ENCODE assay signal across 14 cellular contexts in the genomic region with DNA sequence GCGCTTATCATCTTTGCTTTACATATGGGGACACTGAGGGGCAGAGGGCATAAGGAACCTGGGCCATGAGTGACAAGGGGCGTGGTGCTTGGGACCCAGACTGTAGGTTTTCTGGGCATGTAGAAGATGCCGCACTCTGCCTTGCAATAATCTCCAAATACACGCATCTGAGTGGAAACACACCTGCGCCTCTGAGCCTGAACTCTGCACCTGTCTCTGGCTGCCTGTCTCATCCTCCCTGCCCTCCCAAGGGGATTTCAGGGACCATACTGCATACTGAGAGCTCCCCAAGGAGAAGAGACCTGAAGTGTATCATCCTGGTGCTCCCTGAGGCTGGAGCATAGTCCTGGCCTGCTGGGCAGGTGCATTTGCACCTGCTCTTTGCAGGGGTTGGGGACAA. TPM values are rescaled to one million over a fixed set of nuclear protein-coding genes. Genes with fewer than 3 reads are reported as not detected.
DNase-seq lines count a peak whose midpoint lies in the region; ATAC-seq and TF ChIP-seq lines count a peak whose summit lies in the region.
"Had no signal": no experiment of that assay in that cellular context is flagged by ENCODE, and none has a peak within 500 bp of the region (broad histone marks: within the 10 kb centered on the region; RNA-seq: fewer than 3 reads in every experiment).

No MANE protein-coding gene starts in this region.

- H3K9me3 ChIP-seq in left ventricle myocardium inferior (replicated peaks): peaks cover 12% of the 10 kb centered on the region
- H3K9me3 ChIP-seq in lower lobe of right lung: no peaks in the 10 kb centered on the region
- no peaks in the 10 kb centered on the region for H3K9me3 ChIP-seq in esophagus squamous epithelium

- no peak overlapping the region for H3K4me3 Mint-ChIP-seq in T-helper 1 cell treated with Interleukin-12 subunit alpha and Interleukin-12 subunit beta and Interleukin-4 antibody, amounts not matched to agents 30 μg/mL and 1 μg/mL, for 36 hours

- H3K4me1 ChIP-seq in left ventricle myocardium inferior (peaks cover 23% of the 10 kb centered on the region), lower lobe of right lung (peaks cover under 1% of the 10 kb centered on the region), esophagus squamous epithelium (no peaks in the 10 kb centered on the region)

- no peak for ATAC-seq in Right ventricle myocardium inferior
- ATAC-seq in lower lobe of right lung: peak in 1 of 2 donors; percentile 11
- ATAC-seq: PC-3 had no signal

- intact Hi-C loops in left ventricle myocardium inferior (cut with micrococcal nuclease) (no loop called here), Right ventricle myocardium inferior (cut with DNase I) (loop anchor here (5.0 kb wide), 1 partner anchor 50 kb away; the partner anchor contains the start of gene P2RY8), lower lobe of right lung (cut with DNase I) (no loop called here), esophagus squamous epithelium (cut with DNase I) (no loop called here)

- H3K36me3 ChIP-seq in left ventricle myocardium inferior: no peaks in the 10 kb centered on the region
- H3K36me3 ChIP-seq in lower lobe of right lung: no peaks in the 10 kb centered on the region
- H3K36me3 ChIP-seq in esophagus squamous epithelium: no peaks in the 10 kb centered on the region
- H3K36me3 ChIP-seq: brain microvascular endothelial cell had no signal

- no peak for TF ChIP-seq POLR2A in esophagus squamous epithelium (IDR thresholded peaks at IDR 0.05)

- H3K27ac ChIP-seq in left ventricle myocardium inferior (replicated peaks) (peak overlapping the region; percentile 91), lower lobe of right lung (peak overlapping the region; percentile 78), esophagus squamous epithelium (no peak overlapping the region)
- H3K27ac ChIP-seq: brain microvascular endothelial cell had no signal

- peaks cover 29% of the 10 kb centered on the region for H3K4me1 Mint-ChIP-seq in T-helper 1 cell treated with Interleukin-12 subunit alpha and Interleukin-12 subunit beta and Interleukin-4 antibody, amounts not matched to agents 30 μg/mL and 1 μg/mL, for 36 hours (ENCODE audit: low read depth)

- H3K4me3 ChIP-seq in left ventricle myocardium inferior (peak overlapping the region; percentile 38), lower lobe of right lung (no peak overlapping the region), esophagus squamous epithelium (no peak overlapping the region)

- DNase-seq in left ventricle myocardium inferior (no peak), Right ventricle myocardium inferior (ENCODE audit: missing footprints) (no peak), lower lobe of right lung (no peak), ureter (ENCODE audit: low spot score) (peak; percentile 27), esophagus squamous epithelium (lab: John Stamatoyannopoulos, UW) (no peak), medulla oblongata (ENCODE audit: extremely low spot score) (no peak)
- DNase-seq: activated effector memory CD4-positive, alpha-beta T cell treated with Interleukin-2 at 50 U/mL for 16 hours; brain microvascular endothelial cell; effector CD4-positive, alpha-beta T cell; EL; KG1; NCI-H1436 treated with DMSO at 0.1 percent for 48 hours; PC-3 had no signal

- peaks cover 60% of the 10 kb centered on the region for H3K36me3 Mint-ChIP-seq in T-helper 1 cell treated with Interleukin-12 subunit alpha and Interleukin-12 subunit beta and Interleukin-4 antibody, amounts not matched to agents 30 μg/mL and 1 μg/mL, for 36 hours (ENCODE audit: low read depth)

- TF ChIP-seq CTCF in left ventricle myocardium inferior (IDR thresholded peaks at IDR 0.05; ENCODE audit: borderline replicate concordance): no peak
- TF ChIP-seq CTCF in lower lobe of right lung (IDR thresholded peaks at IDR 0.05): no peak
- TF ChIP-seq CTCF in esophagus squamous epithelium (IDR thresholded peaks at IDR 0.05): no peak

- peaks cover 13% of the 10 kb centered on the region for H3K9me3 Mint-ChIP-seq in T-helper 1 cell treated with Interleukin-12 subunit alpha and Interleukin-12 subunit beta and Interleukin-4 antibody, amounts not matched to agents 30 μg/mL and 1 μg/mL, for 36 hours

- H3K27me3 ChIP-seq in left ventricle myocardium inferior (ENCODE audit: low read depth) (peaks cover 24% of the 10 kb centered on the region), lower lobe of right lung (ENCODE audit: low read depth) (no peaks in the 10 kb centered on the region), esophagus squamous epithelium (no peaks in the 10 kb centered on the region)
- H3K27me3 ChIP-seq: brain microvascular endothelial cell had no signal

- WGBS in esophagus squamous epithelium, 2 donors: 89 to 94% methylated on average over 3 to 5 of the region's 5 CpGs

- H3K27ac Mint-ChIP-seq in T-helper 1 cell treated with Interleukin-12 subunit alpha and Interleukin-12 subunit beta and Interleukin-4 antibody, amounts not matched to agents 30 μg/mL and 1 μg/mL, for 36 hours: peak overlapping the region; percentile 29

- no peaks in the 10 kb centered on the region for H3K27me3 Mint-ChIP-seq in T-helper 1 cell treated with Interleukin-12 subunit alpha and Interleukin-12 subunit beta and Interleukin-4 antibody, amounts not matched to agents 30 μg/mL and 1 μg/mL, for 36 hours (ENCODE audit: low read depth)

RNA-seq across cellular contexts. Expression of gene ASMTL, which starts 34.7 kb away (rescaled TPM):
- total RNA-seq in left ventricle myocardium inferior: 36.5 TPM
- 33.1 TPM for total RNA-seq in Right ventricle myocardium inferior
- 19.1 TPM for total RNA-seq in lower lobe of right lung
- total RNA-seq in ureter: 32.5 TPM
- 10 to 100 TPM in 2 of 4 donors, 1 to 10 TPM in 2; 4.4 to 21.4 (median 11.1) TPM for total RNA-seq in esophagus squamous epithelium

RNA-seq across cellular contexts. Expression of gene P2RY8, which starts 49.6 kb away (rescaled TPM):
- total RNA-seq in left ventricle myocardium inferior (1.9 TPM), Right ventricle myocardium inferior (1.9 TPM), lower lobe of right lung (3.0 TPM), ureter (3.4 TPM), esophagus squamous epithelium (1 to 10 TPM in 1 of 4 donors, under 1 TPM in 3; 0.34 to 1.3 (median 0.64) TPM)
- total RNA-seq: PC-3 had no signal

Comparison
In these comparisons a context has a peak if more than half of its experiments do, and no peak if none do; other contexts are left out.
1. H3K27ac ChIP-seq: peak in left ventricle myocardium inferior (single experiment) and lower lobe of right lung (single experiment); none in esophagus squamous epithelium (0 of 4).